Comparison of ENCODE assay signal across 11 cellular contexts in the genomic region with DNA sequence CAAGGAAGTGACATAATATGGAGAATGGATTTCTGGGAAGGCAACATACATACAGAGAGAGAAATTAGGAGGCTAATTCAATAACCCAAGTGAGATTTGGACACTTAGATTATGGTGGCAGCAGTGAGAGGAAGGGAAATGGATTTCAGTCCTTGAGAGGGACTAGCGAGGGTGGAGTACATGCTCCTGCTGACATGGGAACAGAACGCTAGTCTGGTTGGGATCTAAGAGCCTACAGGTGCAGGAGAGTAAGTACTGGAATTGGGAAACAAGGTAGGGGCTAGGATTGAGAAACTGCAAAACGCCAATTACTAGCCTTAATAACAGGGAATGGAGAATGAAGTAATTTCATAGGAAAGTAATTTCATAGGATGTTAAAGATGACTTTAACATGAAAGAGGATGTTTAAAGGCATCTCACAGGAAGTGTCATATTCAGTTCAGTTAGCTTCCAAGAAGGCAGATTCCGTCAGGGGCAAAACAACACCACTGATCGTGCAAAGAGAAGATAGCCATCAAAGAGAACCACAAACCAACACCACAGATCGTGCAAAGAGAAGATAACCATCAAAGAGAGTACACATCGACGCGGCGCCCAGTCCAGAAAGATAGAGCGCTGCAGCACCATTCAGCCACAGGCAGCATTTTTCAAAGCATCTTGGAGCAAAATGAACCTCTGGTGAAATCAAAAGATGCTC. TPM values are rescaled to one million over a fixed set of nuclear protein-coding genes. Genes with fewer than 3 reads are reported as not detected.
A peak's percentile ranks its signal among the peaks of the same experiment; 100 is the strongest.
DNase-seq lines count a peak whose midpoint lies in the region; ATAC-seq and TF ChIP-seq lines count a peak whose summit lies in the region.
"Had no signal": no experiment of that assay in that cellular context is flagged by ENCODE, and none has a peak within 500 bp of the region (broad histone marks: within the 10 kb centered on the region; RNA-seq: fewer than 3 reads in every experiment).

No MANE protein-coding gene starts in this region.

- H3K27me3 Mint-ChIP-seq in Caco-2 (ENCODE audit: insufficient read depth, unreplicated experiment), result no peaks in the 10 kb centered on the region
- H3K27me3 Mint-ChIP-seq in T-cell, result no peaks in the 10 kb centered on the region
- no peaks in the 10 kb centered on the region for H3K27me3 Mint-ChIP-seq in activated T-helper 17 cell treated with anti-CD3 and anti-CD28 coated beads, Interleukin-2, amount 50 U/mL, for 72 hours
- H3K27me3 Mint-ChIP-seq in stimulated activated memory B cell treated with anti-CD40 and anti-IgM and Interleukin-4, amounts not matched to agents 10 μg/mL and 1 μg/mL and 100 μg/mL, for 72 hours, result no peaks in the 10 kb centered on the region
- peaks cover 0 to 1% (median 0%) of the 10 kb centered on the region in 3 donors for H3K27me3 Mint-ChIP-seq in CD14-positive monocyte (ENCODE audit: low read depth in 3 of 3)

- H3K4me3 Mint-ChIP-seq in Caco-2 (ENCODE audit: unreplicated experiment) (peak overlapping the region; percentile 59), T-cell (peak overlapping the region; percentile 2 to 52 (median 7)), CD14-positive monocyte (peak overlapping the region in 1 of 2 donors; percentile 80)
- peak overlapping the region; percentile 73 for H3K4me3 Mint-ChIP-seq in activated T-helper 17 cell treated with anti-CD3 and anti-CD28 coated beads, Interleukin-2, amount 50 U/mL, for 72 hours
- H3K4me3 Mint-ChIP-seq in stimulated activated memory B cell treated with anti-CD40 and anti-IgM and Interleukin-4, amounts not matched to agents 10 μg/mL and 1 μg/mL and 100 μg/mL, for 72 hours, result no peak overlapping the region

- DNase-seq in Caco-2 (peak; percentile 67), T-cell (peak; percentile 39 to 82 (median 65)), CD14-positive monocyte (ENCODE audit: low spot score) (no peak), BE2C (no peak), iPS-NIHi7 (ENCODE audit: extremely low spot score) (no peak)
- peak; percentile 4 to 36 for DNase-seq in stimulated activated CD4-positive, alpha-beta T cell treated with anti-CD3 and anti-CD28 coated beads, Interleukin-1b, Interleukin-23, amount 100 ng/mL, for 1 hour (ENCODE audit: low read depth in 2 of 2)
- DNase-seq: NCI-H1417 had no signal

- H3K27ac Mint-ChIP-seq in Caco-2 (ENCODE audit: unreplicated experiment) (peak overlapping the region; percentile 46), T-cell (peak overlapping the region; percentile 74 to 94), CD14-positive monocyte (peak overlapping the region in 1 of 7 donors; percentile 47)
- H3K27ac Mint-ChIP-seq in activated T-helper 17 cell treated with anti-CD3 and anti-CD28 coated beads, Interleukin-2, amount 50 U/mL, for 72 hours, result peak overlapping the region; percentile 94
- no peak overlapping the region for H3K27ac Mint-ChIP-seq in stimulated activated memory B cell treated with anti-CD40 and anti-IgM and Interleukin-4, amounts not matched to agents 10 μg/mL and 1 μg/mL and 100 μg/mL, for 72 hours

- CTCF ChIA-PET in Caco-2 (lab: Charles Lee), result interaction anchor here (1.6 kb wide), 1 partner anchor 11 kb away, joined by 3 read pairs; no protein-coding TSS in a partner anchor
- CTCF ChIA-PET in T-cell (lab: Charles Lee), result interaction anchor here (0.6 to 1.5 kb wide), 2 partner anchors 11 to 152 kb away, joined by 3 to 4 read pairs; no protein-coding TSS in a partner anchor

- no peaks in the 10 kb centered on the region for H3K36me3 Mint-ChIP-seq in Caco-2 (ENCODE audit: insufficient read depth, unreplicated experiment)
- H3K36me3 Mint-ChIP-seq in T-cell, result no peaks in the 10 kb centered on the region
- no peaks in the 10 kb centered on the region for H3K36me3 Mint-ChIP-seq in activated T-helper 17 cell treated with anti-CD3 and anti-CD28 coated beads, Interleukin-2, amount 50 U/mL, for 72 hours (ENCODE audit: low read depth)
- H3K36me3 Mint-ChIP-seq in stimulated activated memory B cell treated with anti-CD40 and anti-IgM and Interleukin-4, amounts not matched to agents 10 μg/mL and 1 μg/mL and 100 μg/mL, for 72 hours, result no peaks in the 10 kb centered on the region
- H3K36me3 Mint-ChIP-seq in CD14-positive monocyte, result no peaks in the 10 kb centered on the region

- intact Hi-C loops in Caco-2 (cut with micrococcal nuclease; ENCODE audit: unreplicated experiment) (loop anchor here (1.0 kb wide), 2 partner anchors 92 to 95 kb away; partner anchors contain the start of gene SOS1), CD14-positive monocyte (cut with micrococcal nuclease) (no loop called here)

- TF ChIP-seq CTCF in Caco-2 (IDR thresholded peaks at IDR 0.05; ENCODE audit: insufficient read depth in 1 of 2, low read depth in 1 of 2, low read length in 1 of 2, severe bottlenecking in 1 of 2, unreplicated experiment in 1 of 2) (no peak), CD14-positive monocyte (IDR thresholded peaks at IDR 0.05) (no peak), BE2C (IDR thresholded peaks at IDR 0.05; ENCODE audit: low read depth, low read length) (no peak)

- H3K4me1 Mint-ChIP-seq in Caco-2 (ENCODE audit: low read depth, unreplicated experiment) (peaks cover 24% of the 10 kb centered on the region), T-cell (peaks cover 35 to 63% (median 52%) of the 10 kb centered on the region in 3 donors), CD14-positive monocyte (peaks cover 10% of the 10 kb centered on the region)
- H3K4me1 Mint-ChIP-seq in activated T-helper 17 cell treated with anti-CD3 and anti-CD28 coated beads, Interleukin-2, amount 50 U/mL, for 72 hours, result peaks cover 32% of the 10 kb centered on the region
- no peaks in the 10 kb centered on the region for H3K4me1 Mint-ChIP-seq in stimulated activated memory B cell treated with anti-CD40 and anti-IgM and Interleukin-4, amounts not matched to agents 10 μg/mL and 1 μg/mL and 100 μg/mL, for 72 hours

- POLR2A ChIA-PET in Caco-2 (lab: Charles Lee) (no interaction called here), T-cell (lab: Charles Lee) (no interaction called here)

- H3K4me1 ChIP-seq in Caco-2, result peaks cover 34% of the 10 kb centered on the region
- H3K4me1 ChIP-seq in BE2C, result peaks cover 9% of the 10 kb centered on the region; the same call in 1 of the 2 replicates

- no peaks in the 10 kb centered on the region for H3K9me3 Mint-ChIP-seq in Caco-2 (ENCODE audit: unreplicated experiment)
- H3K9me3 Mint-ChIP-seq in T-cell, result no peaks in the 10 kb centered on the region
- H3K9me3 Mint-ChIP-seq in activated T-helper 17 cell treated with anti-CD3 and anti-CD28 coated beads, Interleukin-2, amount 50 U/mL, for 72 hours, result no peaks in the 10 kb centered on the region
- no peaks in the 10 kb centered on the region for H3K9me3 Mint-ChIP-seq in stimulated activated memory B cell treated with anti-CD40 and anti-IgM and Interleukin-4, amounts not matched to agents 10 μg/mL and 1 μg/mL and 100 μg/mL, for 72 hours
- peaks cover 0 to 2% (median 0%) of the 10 kb centered on the region in 7 donors for H3K9me3 Mint-ChIP-seq in CD14-positive monocyte

- H3K27me3 ChIP-seq in Caco-2 (replicated peaks; ENCODE audit: control insufficient read depth, insufficient read depth, low read length) (no peaks in the 10 kb centered on the region), BE2C (no peaks in the 10 kb centered on the region)

- ATAC-seq in T-cell (replicated peaks in 1 of 4), result peak; percentile 89 to 97 (median 90)
- ATAC-seq in activated T-helper 17 cell treated with anti-CD3 and anti-CD28 coated beads, Interleukin-2, amount 50 U/mL, for 72 hours (replicated peaks), result peak; percentile 72
- ATAC-seq in stimulated activated memory B cell treated with anti-CD40 and anti-IgM and Interleukin-4, amounts not matched to agents 10 μg/mL and 1 μg/mL and 100 μg/mL, for 72 hours, result no peak

- TSS peak; percentile 82 for BruUV-seq in Caco-2 (replicated peaks; lab: Mats Ljungman, UMichigan)

- H3K4me3 ChIP-seq in Caco-2 (ENCODE audit: low read depth, low read length), result no peak overlapping the region
- H3K4me3 ChIP-seq in BE2C (ENCODE audit: low read depth, low read length), result no peak overlapping the region

- H3K9me3 ChIP-seq in Caco-2 (no peaks in the 10 kb centered on the region), BE2C (no peaks in the 10 kb centered on the region)

- H3K36me3 ChIP-seq in Caco-2 (ENCODE audit: control insufficient read depth, insufficient read depth, low read length) (no peaks in the 10 kb centered on the region), BE2C (no peaks in the 10 kb centered on the region)

RNA-seq across cellular contexts. Expression of gene CDKL4, which starts 27.1 kb away (rescaled TPM):
- total RNA-seq in Caco-2 (2022) (1.4 TPM in 1 of 2 replicates, not detected in the other), T-cell (under 1 TPM in 3 of 5 donors, not detected in 2; 0.32 to 0.66 (median 0.39) TPM)
- total RNA-seq in activated T-helper 17 cell treated with anti-CD3 and anti-CD28 coated beads, Interleukin-2, amount 50 U/mL, for 72 hours, result under 1 TPM; 0.35 to 0.50 TPM
- not detected for polyA plus RNA-seq in CD14-positive monocyte
- polyA plus RNA-seq in BE2C (2012; ENCODE audit: insufficient read depth, insufficient read length, low read depth), result not detected
- polyA plus RNA-seq: BJ, keratinocyte had no signal

Comparison
In these comparisons a context has a peak if more than half of its experiments do, and no peak if none do; other contexts are left out.
1. DNase-seq: peak in Caco-2 (2 of 2), T-cell (34 of 34) and stimulated activated CD4-positive, alpha-beta T cell treated with anti-CD3 and anti-CD28 coated beads, Interleukin-1b, Interleukin-23, amount 100 ng/mL, for 1 hour (2 of 2); none in CD14-positive monocyte (single experiment), BE2C (single experiment) and iPS-NIHi7 (single experiment).